8 cellular contexts compared by ENCODE assay signal in genomic region chr6:158031445-158032353, GRCh38. TPM values are rescaled to one million over a fixed set of nuclear protein-coding genes. Genes with fewer than 3 reads are reported as not detected.
DNase-seq lines count a peak whose midpoint lies in the region; ATAC-seq and TF ChIP-seq lines count a peak whose summit lies in the region.

No MANE protein-coding gene starts in this region.

- H3K4me3 ChIP-seq in NB4 (ENCODE audit: low read depth, low read length) (no peak overlapping the region), right cardiac atrium (ENCODE audit: low read length) (no peak overlapping the region)

- peak; percentile 31 for DNase-seq in activated CD4-positive, alpha-beta T cell treated with anti-CD3 and anti-CD28 coated beads for 48 hours
- no peak for DNase-seq in activated CD4-positive, alpha-beta T cell treated with anti-CD3 and anti-CD28 coated beads for 4 hours
- DNase-seq in NB4 (ENCODE audit: low read depth) (peak; percentile 95), right cardiac atrium (peak; percentile 78 to 91 (median 85)), cortex of kidney (lab: John Stamatoyannopoulos, UW) (no peak), NCI-H187 (lab: John Stamatoyannopoulos, UW) (no peak)
- DNase-seq in activated effector memory CD4-positive, alpha-beta T cell treated with Interleukin-2 at 50 U/mL for 16 hours: peak; percentile 11
- DNase-seq in stimulated activated CD8-positive, alpha-beta memory T cell treated with anti-CD3 and anti-CD28 coated beads, Interleukin-4, amount 100 ng/mL, for 48 hours: peak; percentile 74

- H3K27ac ChIP-seq in right cardiac atrium (ENCODE audit: low read length): peak overlapping the region; percentile 70

- no peaks in the 10 kb centered on the region for H3K9me3 ChIP-seq in right cardiac atrium (ENCODE audit: control insufficient read depth, low read length)

- intact Hi-C loops in right cardiac atrium (cut with DNase I): no loop called here

- H3K27me3 ChIP-seq in right cardiac atrium (ENCODE audit: control insufficient read depth, insufficient read depth): no peaks in the 10 kb centered on the region

- H3K4me1 ChIP-seq in right cardiac atrium (ENCODE audit: control insufficient read depth, insufficient read depth, low read length): peaks cover 31% of the 10 kb centered on the region

- WGBS in right cardiac atrium: 27% methylated on average over 19 of the region's 19 CpGs

- no peak for TF ChIP-seq CTCF in NB4 (IDR thresholded peaks at IDR 0.05; ENCODE audit: low read depth, low read length)

- TF ChIP-seq POLR2A in NB4 (IDR thresholded peaks at IDR 0.05; ENCODE audit: extremely low read depth, insufficient read length): no peak

- peak; percentile 70 to 75 for ATAC-seq in right cardiac atrium

RNA-seq across cellular contexts. Expression of gene SYNJ2, which starts 50.0 kb away (rescaled TPM):
- total RNA-seq in right cardiac atrium: 10 to 100 TPM; 13.4 to 26.3 (median 20.4) TPM
- 9.5 TPM for polyA plus RNA-seq in right cardiac atrium

Comparison
In these comparisons a context has a peak if more than half of its experiments do, and no peak if none do; other contexts are left out.
1. DNase-seq: peak in activated CD4-positive, alpha-beta T cell treated with anti-CD3 and anti-CD28 coated beads for 48 hours (single experiment), NB4 (single experiment), activated effector memory CD4-positive, alpha-beta T cell treated with Interleukin-2 at 50 U/mL for 16 hours (single experiment), right cardiac atrium (3 of 3) and stimulated activated CD8-positive, alpha-beta memory T cell treated with anti-CD3 and anti-CD28 coated beads, Interleukin-4, amount 100 ng/mL, for 48 hours (single experiment); none in activated CD4-positive, alpha-beta T cell treated with anti-CD3 and anti-CD28 coated beads for 4 hours (0 of 2), cortex of kidney (single experiment) and NCI-H187 (0 of 2).